ENCODE assay signal across 29 cellular contexts in the genomic region with DNA sequence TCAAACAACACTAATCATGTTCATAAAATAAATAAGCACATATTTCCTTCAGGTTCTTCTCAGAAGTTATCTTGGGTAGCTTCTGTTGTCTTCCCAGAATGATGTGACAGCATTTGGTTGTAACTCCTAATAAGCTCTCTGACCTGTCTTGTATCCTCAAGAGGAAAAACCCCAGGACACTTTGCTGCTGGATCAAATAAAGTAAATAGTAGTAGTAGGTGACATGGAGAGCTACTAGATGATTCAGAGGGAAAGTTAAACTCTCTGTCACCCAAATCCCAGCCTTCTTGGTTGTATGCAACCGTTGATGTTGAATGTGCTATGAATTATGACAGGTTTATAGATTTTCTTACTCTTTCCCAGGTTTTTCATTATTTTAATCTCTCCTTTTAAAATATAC.
"Had no signal": no experiment of that assay in that cellular context is flagged by ENCODE, and none has a peak within 500 bp of the region (broad histone marks: within the 10 kb centered on the region; RNA-seq: fewer than 3 reads in every experiment).

No MANE protein-coding gene starts in this region.

- H3K4me3 Mint-ChIP-seq: dendritic cell treated with granulocyte-macrophage colony-stimulating factor and Interleukin-4, amounts not matched to agents 40 ng/mL and 50 ng/mL, for 4 days; effector memory CD8-positive, alpha-beta T cell; endodermal cell had no signal

- H3K27me3 ChIP-seq: colonic mucosa, dorsolateral prefrontal cortex, esophagus muscularis mucosa, foreskin keratinocyte, gastrocnemius medialis, gastroesophageal sphincter, heart left ventricle had no signal

- FAIRE-seq: colon, endometrium, endothelial cell of umbilical vein, frontal cortex had no signal

- H3K4me3 ChIP-seq: colonic mucosa, coronary artery, dorsolateral prefrontal cortex, esophagus muscularis mucosa, esophagus squamous epithelium, gastrocnemius medialis, gastroesophageal sphincter, heart left ventricle, heart right ventricle had no signal

- H3K27me3 Mint-ChIP-seq: dendritic cell treated with granulocyte-macrophage colony-stimulating factor and Interleukin-4, amounts not matched to agents 40 ng/mL and 50 ng/mL, for 4 days; effector memory CD8-positive, alpha-beta T cell had no signal

- H3K27ac ChIP-seq: colonic mucosa, coronary artery, epithelial cell of prostate, esophagus muscularis mucosa, esophagus squamous epithelium, foreskin keratinocyte, gastroesophageal sphincter, heart left ventricle, heart right ventricle had no signal

- ATAC-seq: effector memory CD8-positive, alpha-beta T cell; esophagus mucosa; foreskin keratinocyte; gastrocnemius medialis; gastroesophageal sphincter; heart left ventricle; heart right ventricle had no signal

- H3K9me3 Mint-ChIP-seq: dendritic cell treated with granulocyte-macrophage colony-stimulating factor and Interleukin-4, amounts not matched to agents 40 ng/mL and 50 ng/mL, for 4 days; endodermal cell had no signal

- DNase-seq: colonic mucosa; cortex of kidney; dermis blood vessel endothelial cell; dorsolateral prefrontal cortex; effector CD4-positive, alpha-beta T cell; effector CD8-positive, alpha-beta T cell; effector memory CD4-positive, alpha-beta T cell; effector memory CD8-positive, alpha-beta T cell; endodermal cell; erythroblast; esophagus squamous epithelium; foreskin fibroblast; foreskin keratinocyte; foreskin melanocyte; gastrocnemius medialis; glutamatergic neuron; head of caudate nucleus; heart left ventricle; heart right ventricle had no signal

- H3K36me3 ChIP-seq: colonic mucosa, esophagus muscularis mucosa, esophagus squamous epithelium, gastrocnemius medialis, gastroesophageal sphincter, heart left ventricle, heart right ventricle had no signal

- H3K27ac Mint-ChIP-seq: dendritic cell treated with granulocyte-macrophage colony-stimulating factor and Interleukin-4, amounts not matched to agents 40 ng/mL and 50 ng/mL, for 4 days; effector memory CD8-positive, alpha-beta T cell; endodermal cell had no signal

- H3K4me1 ChIP-seq: colonic mucosa, esophagus muscularis mucosa, esophagus squamous epithelium, foreskin keratinocyte, gastroesophageal sphincter, heart left ventricle, heart right ventricle had no signal

- H3K9me3 ChIP-seq: colonic mucosa, esophagus muscularis mucosa, esophagus squamous epithelium, gastrocnemius medialis, gastroesophageal sphincter, heart left ventricle, heart right ventricle had no signal
